In the genomic region with DNA sequence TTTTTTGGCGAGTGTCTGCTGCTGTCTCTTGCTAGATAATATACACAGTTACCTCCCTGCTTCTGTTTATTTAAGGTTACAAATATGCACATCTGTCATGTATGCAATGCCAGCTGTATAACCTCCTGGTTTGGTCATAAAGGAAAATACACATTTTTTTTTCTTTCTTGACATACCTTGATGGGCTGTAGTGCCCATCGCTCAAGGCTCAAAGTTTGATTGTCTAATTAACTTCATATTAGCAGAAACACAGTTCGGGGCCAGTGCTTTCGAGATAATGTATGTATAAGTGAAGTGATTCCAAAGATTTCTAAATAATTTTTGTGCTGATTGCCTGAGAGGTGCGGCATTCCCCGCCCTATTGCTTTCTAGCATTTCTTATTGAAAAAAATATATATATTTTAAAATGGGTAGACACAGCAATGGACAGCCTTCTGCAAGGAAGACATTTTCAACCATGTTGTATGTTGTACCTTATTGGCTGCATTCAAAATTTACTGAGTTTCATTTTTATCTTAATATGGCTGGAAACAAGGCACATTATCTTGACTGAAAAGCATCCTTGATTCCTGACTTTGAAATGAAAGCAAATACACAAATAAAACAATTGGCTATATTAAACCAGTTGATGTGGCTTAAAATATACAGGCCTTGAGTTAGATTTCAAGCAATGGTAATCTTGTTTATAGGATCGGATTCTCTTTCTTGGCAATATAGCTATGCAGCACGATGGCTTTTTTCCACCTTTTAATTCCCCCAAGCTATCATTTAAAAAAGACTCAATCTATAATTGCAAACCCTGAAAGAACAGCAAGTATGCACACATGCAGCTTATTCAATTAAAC, we compare ENCODE assay signal across 2 cellular contexts.
A peak's percentile ranks its signal among the peaks of the same experiment; 100 is the strongest.
TF ChIP-seq lines count a peak whose summit lies in the region.

No MANE protein-coding gene starts in this region.

TF ChIP-seq in GM23338, 12 proteins besides CTCF, POLR2A, EP300 and RAD21 (continued from another document):
- TF ChIP-seq ZNF462 (CRISPR knock-in tag; IDR thresholded peaks at IDR 0.05) = no peak
- TF ChIP-seq JUNB (IDR thresholded peaks at IDR 0.05; ENCODE audit: unreplicated experiment) = no peak
- no peak for TF ChIP-seq NANOG (IDR thresholded peaks at IDR 0.05; ENCODE audit: borderline replicate concordance)
- TF ChIP-seq EZH2phosphoT487 (IDR thresholded peaks at IDR 0.05; ENCODE audit: unreplicated experiment) = no peak
- no peak for TF ChIP-seq ZNF114 (CRISPR knock-in tag; IDR thresholded peaks at IDR 0.05)
- peak; percentile 51 for TF ChIP-seq EZH2 (IDR thresholded peaks at IDR 0.05; ENCODE audit: low read depth, unreplicated experiment)
TF ChIP-seq in GM23338: peak in this region for 1.

TF ChIP-seq in WTC11, 78 proteins besides CTCF, POLR2A, EP300 and RAD21 (continued from another document):
- TF ChIP-seq TP53 (CRISPR knock-in tag; IDR thresholded peaks at IDR 0.05) = no peak
- no peak for TF ChIP-seq NFATC4 (CRISPR knock-in tag; IDR thresholded peaks at IDR 0.05)
- TF ChIP-seq RORB (CRISPR knock-in tag; IDR thresholded peaks at IDR 0.05) = no peak
- TF ChIP-seq ZNF423 (CRISPR knock-in tag; IDR thresholded peaks at IDR 0.05) = no peak
- TF ChIP-seq, protein P1, sequence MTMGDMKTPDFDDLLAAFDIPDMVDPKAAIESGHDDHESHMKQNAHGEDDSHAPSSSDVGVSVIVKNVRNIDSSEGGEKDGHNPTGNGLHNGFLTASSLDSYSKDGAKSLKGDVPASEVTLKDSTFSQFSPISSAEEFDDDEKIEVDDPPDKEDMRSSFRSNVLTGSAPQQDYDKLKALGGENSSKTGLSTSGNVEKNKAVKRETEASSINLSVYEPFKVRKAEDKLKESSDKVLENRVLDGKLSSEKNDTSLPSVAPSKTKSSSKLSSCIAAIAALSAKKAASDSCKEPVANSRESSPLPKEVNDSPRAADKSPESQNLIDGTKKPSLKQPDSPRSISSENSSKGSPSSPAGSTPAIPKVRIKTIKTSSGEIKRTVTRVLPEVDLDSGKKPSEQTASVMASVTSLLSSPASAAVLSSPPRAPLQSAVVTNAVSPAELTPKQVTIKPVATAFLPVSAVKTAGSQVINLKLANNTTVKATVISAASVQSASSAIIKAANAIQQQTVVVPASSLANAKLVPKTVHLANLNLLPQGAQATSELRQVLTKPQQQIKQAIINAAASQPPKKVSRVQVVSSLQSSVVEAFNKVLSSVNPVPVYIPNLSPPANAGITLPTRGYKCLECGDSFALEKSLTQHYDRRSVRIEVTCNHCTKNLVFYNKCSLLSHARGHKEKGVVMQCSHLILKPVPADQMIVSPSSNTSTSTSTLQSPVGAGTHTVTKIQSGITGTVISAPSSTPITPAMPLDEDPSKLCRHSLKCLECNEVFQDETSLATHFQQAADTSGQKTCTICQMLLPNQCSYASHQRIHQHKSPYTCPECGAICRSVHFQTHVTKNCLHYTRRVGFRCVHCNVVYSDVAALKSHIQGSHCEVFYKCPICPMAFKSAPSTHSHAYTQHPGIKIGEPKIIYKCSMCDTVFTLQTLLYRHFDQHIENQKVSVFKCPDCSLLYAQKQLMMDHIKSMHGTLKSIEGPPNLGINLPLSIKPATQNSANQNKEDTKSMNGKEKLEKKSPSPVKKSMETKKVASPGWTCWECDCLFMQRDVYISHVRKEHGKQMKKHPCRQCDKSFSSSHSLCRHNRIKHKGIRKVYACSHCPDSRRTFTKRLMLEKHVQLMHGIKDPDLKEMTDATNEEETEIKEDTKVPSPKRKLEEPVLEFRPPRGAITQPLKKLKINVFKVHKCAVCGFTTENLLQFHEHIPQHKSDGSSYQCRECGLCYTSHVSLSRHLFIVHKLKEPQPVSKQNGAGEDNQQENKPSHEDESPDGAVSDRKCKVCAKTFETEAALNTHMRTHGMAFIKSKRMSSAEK (CRISPR knock-in tag; IDR thresholded peaks at IDR 0.05; ENCODE audit: borderline replicate concordance) = no peak
- TF ChIP-seq SMAD4 (CRISPR knock-in tag; IDR thresholded peaks at IDR 0.05) = no peak
